7 cellular contexts compared by ENCODE assay signal in genomic region chr15:65733599-65733998, GRCh38. TPM values are rescaled to one million over a fixed set of nuclear protein-coding genes. Genes with fewer than 3 reads are reported as not detected.
DNase-seq lines count a peak whose midpoint lies in the region; ATAC-seq, FAIRE-seq and TF ChIP-seq lines count a peak whose summit lies in the region.
"Not testable (repeated sequence)": the region's sequence is repeated elsewhere in the genome, so short reads cannot be mapped to it uniquely, and the experiment has no call there.

No MANE protein-coding gene starts in this region.

- TF ChIP-seq EP300 in K562 (IDR thresholded peaks at IDR 0.05; ENCODE audit: low read length); HepG2 (IDR thresholded peaks at IDR 0.05; ENCODE audit: low read depth in 2 of 2, low read length in 2 of 2); HepG2 (CRISPR knock-in tag; IDR thresholded peaks at IDR 0.05; ENCODE audit: borderline replicate concordance): not testable (repeated sequence)

- POLR2A ChIA-PET in HEK293 (lab: Yijun Ruan, JAX); HepG2 (lab: Yijun Ruan, JAX): not testable (repeated sequence)
- POLR2A ChIA-PET in K562 (lab: Yijun Ruan, JAX), result interaction anchor here (1.0 to 1.7 kb wide), 3 partner anchors 10 to 22 kb away, joined by 3 to 5 read pairs (median 4); no protein-coding TSS in a partner anchor

- H3K4me2 ChIP-seq in K562 (ENCODE audit: insufficient read depth, low read length); HepG2 (ENCODE audit: low read depth, low read length); neural progenitor cell: not testable (repeated sequence)

- peaks cover 15% of the 10 kb centered on the region for H3K4me1 ChIP-seq in HEK293 (ENCODE audit: control insufficient read depth, insufficient read depth, low read length)
- not testable (repeated sequence) for H3K4me1 ChIP-seq in K562 (replicated peaks in 1 of 2; ENCODE audit: control insufficient read depth in 2 of 2, insufficient read depth in 2 of 2, low read length in 2 of 2); HepG2 (ENCODE audit: insufficient read depth, low read length); neural progenitor cell

- H4K20me1 ChIP-seq in K562 (replicated peaks; ENCODE audit: control insufficient read depth, insufficient read depth, low read length); HepG2 (ENCODE audit: insufficient read depth, low read length); neural progenitor cell (ENCODE audit: low read depth): not testable (repeated sequence)

- not testable (repeated sequence) for FAIRE-seq in K562 (lab: Jason Lieb, UNC); HepG2 (lab: Jason Lieb, UNC)

- TF ChIP-seq POLR2A in K562 (conservative IDR thresholded peaks at IDR 0.05); HepG2 (IDR thresholded peaks at IDR 0.05; ENCODE audit: insufficient read depth in 1 of 2, low read depth in 2 of 2, low read length in 2 of 2): not testable (repeated sequence)

- DNase-seq in T-helper 17 cell; K562 (ENCODE audit: extremely low read depth in 1 of 4, low spot score in 3 of 4); glutamatergic neuron; HepG2 (ENCODE audit: low spot score); neural progenitor cell (ENCODE audit: low spot score): not testable (repeated sequence)
- peak; percentile 9 for DNase-seq in WERI-Rb-1

- not testable (repeated sequence) for H3K9ac ChIP-seq in K562 (ENCODE audit: insufficient read depth in 1 of 2, low read depth in 2 of 2, low read length in 2 of 2); HepG2 (ENCODE audit: insufficient read depth, low read depth, low read length); neural progenitor cell

- H3K27ac ChIP-seq in HEK293 (ENCODE audit: extremely low read depth, low read depth, low read length); WERI-Rb-1; K562 (ENCODE audit: extremely low read depth, low read depth, low read length); HepG2 (ENCODE audit: extremely low read length, insufficient read depth, low read length); neural progenitor cell: not testable (repeated sequence)

- H3K36me3 ChIP-seq in HEK293 (ENCODE audit: control insufficient read depth in 2 of 2, insufficient read depth in 1 of 2, low read length in 2 of 2), result peaks cover 12 to 16% of the 10 kb centered on the region in 2 experiments
- not testable (repeated sequence) for H3K36me3 ChIP-seq in WERI-Rb-1, neural progenitor cell
- peaks cover 32% of the 10 kb centered on the region for H3K36me3 ChIP-seq in K562 (ENCODE audit: control insufficient read depth, insufficient read depth, low read length)
- peaks cover 0 to 36% of the 10 kb centered on the region in 2 experiments; a peak in 2 of 5 replicates for H3K36me3 ChIP-seq in HepG2 (replicated peaks in 1 of 2; ENCODE audit: control insufficient read depth in 1 of 2, insufficient read depth in 2 of 2, low read length in 2 of 2)

- H3K4me1 Mint-ChIP-seq in T-helper 17 cell, neural progenitor cell: not testable (repeated sequence)
- H3K4me1 Mint-ChIP-seq in glutamatergic neuron (ENCODE audit: low read depth, unreplicated experiment), result peaks cover 14% of the 10 kb centered on the region

- not testable (repeated sequence) for H3K79me2 ChIP-seq in K562 (ENCODE audit: control insufficient read depth, insufficient read depth, low read length); HepG2 (ENCODE audit: insufficient read depth, low read length); neural progenitor cell (ENCODE audit: low read depth)

- intact Hi-C loops in K562 (cut with micrococcal nuclease); HepG2 (cut with micrococcal nuclease; ENCODE audit: unreplicated experiment): not testable (repeated sequence)

- 0 out of 2 replicates have a peak overlapping the region, but pooled peaks have one; percentile 14 for H2AFZ ChIP-seq in K562 (ENCODE audit: low read depth, low read length)
- not testable (repeated sequence) for H2AFZ ChIP-seq in HepG2 (ENCODE audit: low read length)
- H2AFZ ChIP-seq in neural progenitor cell (replicated peaks), result peak overlapping the region; percentile 42

- H3K4me3 ChIP-seq in HEK293 (ENCODE audit: low read depth, low read length); WERI-Rb-1 (ENCODE audit: low read depth, low read length); K562; HepG2 (replicated peaks in 1 of 3; ENCODE audit: insufficient read depth in 1 of 3, low read depth in 2 of 3, low read length in 3 of 3); neural progenitor cell: not testable (repeated sequence)

- not testable (repeated sequence) for H3K27me3 Mint-ChIP-seq in T-helper 17 cell; glutamatergic neuron (ENCODE audit: unreplicated experiment); neural progenitor cell (ENCODE audit: insufficient read depth, low read depth)

- not testable (repeated sequence) for H3K27me3 ChIP-seq in WERI-Rb-1 (ENCODE audit: insufficient read depth, low read depth, severe bottlenecking); K562 (ENCODE audit: control insufficient read depth in 2 of 2, insufficient read depth in 2 of 2, low read length in 2 of 2); HepG2 (ENCODE audit: control insufficient read depth in 1 of 2, insufficient read depth in 2 of 2, low read length in 2 of 2); neural progenitor cell

- H3K9me1 ChIP-seq in K562 (ENCODE audit: control insufficient read depth, insufficient read depth, low read length), result not testable (repeated sequence)

- WGBS in K562 (ENCODE audit: insufficient coverage, low coverage, missing lambda C conversion rate), result 16% methylated on average over 4 of the region's 4 CpGs
- WGBS in HepG2 (ENCODE audit: low lambda C conversion rate), result 83% methylated on average over 4 of the region's 4 CpGs

- not testable (repeated sequence) for ATAC-seq in T-helper 17 cell, K562, HepG2

- not testable (repeated sequence) for H3K9me3 ChIP-seq in HEK293 (ENCODE audit: control insufficient read depth, insufficient read depth, low read depth, low read length); T-helper 17 cell (ENCODE audit: control insufficient read depth, low read length, poor library complexity, severe bottlenecking); WERI-Rb-1 (ENCODE audit: severe bottlenecking); K562 (replicated peaks; ENCODE audit: control insufficient read depth, insufficient read depth, low read depth, low read length); HepG2 (ENCODE audit: low read length); neural progenitor cell (ENCODE audit: low read depth)

- not testable (repeated sequence) for TF ChIP-seq RAD21 in K562 (CRISPR knock-in tag; conservative IDR thresholded peaks at IDR 0.05 in 1 of 2, IDR thresholded peaks at IDR 0.05 in 1 of 2); HepG2 (CRISPR knock-in tag; IDR thresholded peaks at IDR 0.05)

- H3K27ac Mint-ChIP-seq in T-helper 17 cell (peak overlapping the region; percentile 89), glutamatergic neuron (ENCODE audit: unreplicated experiment) (peak overlapping the region; percentile 82)
- H3K27ac Mint-ChIP-seq in neural progenitor cell, result not testable (repeated sequence)

- TF ChIP-seq CTCF in HEK293 (tag by site-specific recombination; IDR thresholded peaks at IDR 0.05); WERI-Rb-1 (IDR thresholded peaks at IDR 0.05; ENCODE audit: low read depth, low read length); K562 (IDR thresholded peaks at IDR 0.05 in 2 of 3, conservative IDR thresholded peaks at IDR 0.05 in 1 of 3; ENCODE audit: insufficient read depth in 2 of 3, low read depth in 1 of 3, low read length in 3 of 3); glutamatergic neuron (IDR thresholded peaks at IDR 0.05; ENCODE audit: partially characterized antibody, unreplicated experiment); HepG2 (CRISPR knock-in tag; IDR thresholded peaks at IDR 0.05); neural progenitor cell (IDR thresholded peaks at IDR 0.05): not testable (repeated sequence)

- peak overlapping the region; percentile 58 for H3K4me3 Mint-ChIP-seq in T-helper 17 cell
- not testable (repeated sequence) for H3K4me3 Mint-ChIP-seq in glutamatergic neuron (ENCODE audit: unreplicated experiment); neural progenitor cell

- not testable (repeated sequence) for BruUV-seq in K562 (replicated peaks; lab: Mats Ljungman, UMichigan); HepG2 (replicated peaks; lab: Mats Ljungman, UMichigan)

- not testable (repeated sequence) for H3F3A ChIP-seq in neural progenitor cell (ENCODE audit: low read depth)

- H3K36me3 Mint-ChIP-seq in T-helper 17 cell (ENCODE audit: low read depth); glutamatergic neuron (ENCODE audit: unreplicated experiment); neural progenitor cell: not testable (repeated sequence)

- CTCF ChIA-PET in HEK293 (lab: Yijun Ruan, JAX); K562 (lab: Yijun Ruan, JAX; ENCODE audit: low intra/inter-chr PET ratio); HepG2 (lab: Yijun Ruan, JAX; ENCODE audit: low intra/inter-chr PET ratio, low total read pairs): not testable (repeated sequence)

- in situ Hi-C loops in K562 (cut with MboI); HepG2 (cut with HindIII; ENCODE audit: extremely low pct_ligation_motif_present, low pct_unique_long_range_greater_than_20kb): not testable (repeated sequence)

- H3K9me3 Mint-ChIP-seq in glutamatergic neuron (ENCODE audit: unreplicated experiment); neural progenitor cell: not testable (repeated sequence)

RNA-seq across cellular contexts. Expression of gene DENND4A, which starts 58.5 kb away (rescaled TPM):
- 10 to 100 TPM; 63.5 to 71.7 TPM for total RNA-seq in T-helper 17 cell
- total RNA-seq in K562 (2011; cell fraction: chromatin; rRNA removed; ENCODE audit: low replicate concordance), result 41.4 and 147 TPM in 2 replicates
- 17.3 and 22.5 TPM in 2 replicates for total RNA-seq in K562 (2011; cell fraction: nucleolus; rRNA removed)
- 50.7 and 53.1 TPM in 2 replicates for total RNA-seq in K562 (2011; cell fraction: nucleoplasm; rRNA removed)
- total RNA-seq in K562 (2014; rRNA removed), result 15.1 and 21.2 TPM in 2 replicates
- total RNA-seq in K562 (2014; rRNA removed; fragmentation: Illumina TruSeq; extraction: Trizol), result 28.6 and 35.5 TPM in 2 replicates
- total RNA-seq in K562 (2015; rRNA removed; fragmentation: Illumina TruSeq; extraction: Trizol), result 25.4 and 32.3 TPM in 2 replicates
- total RNA-seq in K562 (2021), result 18.3 and 19.9 TPM in 2 replicates
- polyA plus RNA-seq in K562 (2011; rRNA removed), result 19.8 and 23.0 TPM in 2 replicates
- polyA plus RNA-seq in K562 (2011; cell fraction: cytosol; rRNA removed), result 5.0 and 7.4 TPM in 2 replicates
- polyA plus RNA-seq in K562 (2011; cell fraction: nucleus; rRNA removed), result 18.4 and 23.1 TPM in 2 replicates
- 8.5 and 10.7 TPM in 2 replicates for polyA plus RNA-seq in K562 (2012)
- 14.8 and 17.0 TPM in 2 replicates for polyA plus RNA-seq in K562 (2014; fragmentation: Illumina TruSeq; extraction: Trizol)
- polyA plus RNA-seq in K562 (2014; fragmentation: Nextera tagmentation; extraction: Ambion mirVana), result 1 to 10 TPM; 6.8 to 6.9 TPM
- 11.3 and 13.5 TPM in 2 replicates for polyA plus RNA-seq in K562 (2014; rRNA removed)
- polyA minus RNA-seq in K562 (2011; rRNA and poly(A)+ RNA removed), result 69.4 and 70.4 TPM in 2 replicates
- polyA minus RNA-seq in K562 (2011; cell fraction: cytosol; rRNA and poly(A)+ RNA removed), result 12.6 and 26.8 TPM in 2 replicates
- polyA minus RNA-seq in K562 (2011; cell fraction: nucleus; rRNA and poly(A)+ RNA removed), result 31.0 and 60.5 TPM in 2 replicates
- total RNA-seq in glutamatergic neuron (ENCODE audit: unreplicated experiment), result 23.7 TPM
- total RNA-seq in HepG2 (2016; rRNA removed; fragmentation: Illumina TruSeq; extraction: Trizol), result 13.2 and 21.1 TPM in 2 replicates
- total RNA-seq in HepG2 (2016; cell fraction: cytosol; rRNA removed; fragmentation: Illumina TruSeq; extraction: Trizol; ENCODE audit: low read depth), result 20.3 and 21.2 TPM in 2 replicates
- total RNA-seq in HepG2 (2016; cell fraction: insoluble cytoplasmic fraction; rRNA removed; fragmentation: Illumina TruSeq; extraction: Trizol), result 13.1 and 20.9 TPM in 2 replicates
- total RNA-seq in HepG2 (2016; cell fraction: membrane; rRNA removed; fragmentation: Illumina TruSeq; extraction: Trizol), result 19.6 and 22.0 TPM in 2 replicates
- total RNA-seq in HepG2 (2016; cell fraction: nucleus; rRNA removed; fragmentation: Illumina TruSeq; extraction: Trizol), result 20.2 and 25.3 TPM in 2 replicates
- polyA plus RNA-seq in HepG2 (2011; rRNA removed), result 18.6 TPM in 2 replicates
- polyA plus RNA-seq in HepG2 (2011; cell fraction: cytosol; rRNA removed), result 7.0 and 12.3 TPM in 2 replicates
- 15.7 and 19.7 TPM in 2 replicates for polyA plus RNA-seq in HepG2 (2011; cell fraction: nucleus; rRNA removed)
- 16.4 and 19.5 TPM in 2 replicates for polyA plus RNA-seq in HepG2 (2012)
- 0.40 and 0.54 TPM in 2 replicates for polyA plus RNA-seq in HepG2 (2016; cell fraction: cytosol; fragmentation: Illumina TruSeq; extraction: Trizol; ENCODE audit: low read depth)
- polyA plus RNA-seq in HepG2 (2016; cell fraction: insoluble cytoplasmic fraction; fragmentation: Illumina TruSeq; extraction: Trizol; ENCODE audit: low read depth), result 13.2 and 15.0 TPM in 2 replicates
- polyA plus RNA-seq in HepG2 (2016; cell fraction: membrane; fragmentation: Illumina TruSeq; extraction: Trizol; ENCODE audit: low read depth), result 1.5 and 1.9 TPM in 2 replicates
- 14.0 and 18.1 TPM in 2 replicates for polyA plus RNA-seq in HepG2 (2016; cell fraction: nucleus; fragmentation: Illumina TruSeq; extraction: Trizol; ENCODE audit: insufficient read depth, low read depth)
- polyA minus RNA-seq in HepG2 (2011; rRNA and poly(A)+ RNA removed; ENCODE audit: low replicate concordance), result 46.4 and 72.7 TPM in 2 replicates
- 30.8 and 43.0 TPM in 2 replicates for polyA minus RNA-seq in HepG2 (2011; cell fraction: cytosol; rRNA and poly(A)+ RNA removed)
- 186 and 219 TPM in 2 replicates for polyA minus RNA-seq in HepG2 (2011; cell fraction: nucleus; rRNA and poly(A)+ RNA removed)
- total RNA-seq in neural progenitor cell (ENCODE audit: low replicate concordance), result 3.7 and 4.8 TPM in 2 replicates
